ENCODE assay signal across 23 cellular contexts in genomic region chr9:135596211-135596610, GRCh38. TPM values are rescaled to one million over a fixed set of nuclear protein-coding genes. Genes with fewer than 3 reads are reported as not detected.
DNase-seq lines count a peak whose midpoint lies in the region; ATAC-seq, FAIRE-seq and TF ChIP-seq lines count a peak whose summit lies in the region.
"Had no signal": no experiment of that assay in that cellular context is flagged by ENCODE, and none has a peak within 500 bp of the region (broad histone marks: within the 10 kb centered on the region; RNA-seq: fewer than 3 reads in every experiment).

No MANE protein-coding gene starts in this region.

- POLR2A ChIA-PET in Caco-2 (lab: Charles Lee) = no interaction called here
- POLR2A ChIA-PET in K562 (lab: Yijun Ruan, JAX) = no interaction called here

- peak overlapping the region; percentile 63 for H3K27ac Mint-ChIP-seq in Caco-2 (ENCODE audit: unreplicated experiment)
- H3K27ac Mint-ChIP-seq: CD4-positive, alpha-beta memory T cell had no signal

- H3K4me3 Mint-ChIP-seq in Caco-2 (ENCODE audit: unreplicated experiment) = no peak overlapping the region
- H3K4me3 Mint-ChIP-seq: CD14-positive monocyte; CD4-positive, alpha-beta memory T cell had no signal

- TF ChIP-seq CTCF in Caco-2 (IDR thresholded peaks at IDR 0.05; ENCODE audit: insufficient read depth in 1 of 2, low read depth in 1 of 2, low read length in 1 of 2, severe bottlenecking in 1 of 2, unreplicated experiment in 1 of 2) = no peak
- TF ChIP-seq CTCF in K562 (IDR thresholded peaks at IDR 0.05 in 2 of 3, conservative IDR thresholded peaks at IDR 0.05 in 1 of 3; ENCODE audit: insufficient read depth in 2 of 3, low read depth in 1 of 3, low read length in 3 of 3) = no peak
- no peak for TF ChIP-seq CTCF in left ventricle myocardium inferior (IDR thresholded peaks at IDR 0.05; ENCODE audit: borderline replicate concordance)

- H3K9me3 ChIP-seq in Caco-2 (no peaks in the 10 kb centered on the region; the same call in 1 of the 2 replicates), K562 (replicated peaks; ENCODE audit: control insufficient read depth, insufficient read depth, low read depth, low read length) (no peaks in the 10 kb centered on the region), left ventricle myocardium inferior (replicated peaks) (peaks cover 24% of the 10 kb centered on the region)
- H3K9me3 ChIP-seq: BE2C, HAP-1 had no signal

- no peak for ATAC-seq in K562
- no peak for ATAC-seq in HG03442 (IDR thresholded peaks at IDR 0.05; ENCODE audit: unreplicated experiment)
- ATAC-seq: GM12878 had no signal

- H3K9me3 Mint-ChIP-seq in Caco-2 (ENCODE audit: unreplicated experiment) = peaks cover 9% of the 10 kb centered on the region

- H3K27me3 Mint-ChIP-seq in Caco-2 (ENCODE audit: insufficient read depth, unreplicated experiment) = no peaks in the 10 kb centered on the region

- H3K4me2 ChIP-seq in K562 (ENCODE audit: insufficient read depth, low read length) = no peak overlapping the region

- intact Hi-C loops in Caco-2 (cut with micrococcal nuclease; ENCODE audit: unreplicated experiment) (no loop called here), K562 (cut with micrococcal nuclease) (no loop called here), posterior vena cava (cut with DNase I) (no loop called here), left ventricle myocardium inferior (cut with micrococcal nuclease) (no loop called here)

- no peak for TF ChIP-seq POLR2A in K562 (conservative IDR thresholded peaks at IDR 0.05)

- no peak overlapping the region for H2AFZ ChIP-seq in K562 (ENCODE audit: low read depth, low read length)
- H2AFZ ChIP-seq: GM23248 had no signal

- no peaks in the 10 kb centered on the region for H4K20me1 ChIP-seq in K562 (replicated peaks; ENCODE audit: control insufficient read depth, insufficient read depth, low read length)

- FAIRE-seq in K562 (lab: Jason Lieb, UNC) = no peak
- FAIRE-seq: A204.1, GM12878, GM19239 had no signal

- peaks cover 10% of the 10 kb centered on the region for H3K4me1 ChIP-seq in Caco-2
- H3K4me1 ChIP-seq in K562 (replicated peaks in 1 of 2; ENCODE audit: control insufficient read depth in 2 of 2, insufficient read depth in 2 of 2, low read length in 2 of 2) = peaks cover 0 to 4% of the 10 kb centered on the region in 2 experiments; a peak in 1 of 5 replicates
- H3K4me1 ChIP-seq in left ventricle myocardium inferior = no peaks in the 10 kb centered on the region
- H3K4me1 ChIP-seq: BE2C, HAP-1 had no signal

- H3K9ac ChIP-seq in K562 (ENCODE audit: insufficient read depth in 1 of 2, low read depth in 2 of 2, low read length in 2 of 2) = no peak overlapping the region
- H3K9ac ChIP-seq: GM23248 had no signal

- 2% methylated on average over 2 of the region's 2 CpGs for WGBS in K562 (ENCODE audit: insufficient coverage, low coverage, missing lambda C conversion rate)

- TF ChIP-seq EP300 in K562 (IDR thresholded peaks at IDR 0.05; ENCODE audit: low read length) = no peak

- peak; percentile 29 to 55 for DNase-seq in Caco-2
- peak; percentile 47 for DNase-seq in NCI-H226
- DNase-seq in K562 (ENCODE audit: extremely low read depth in 1 of 4, low spot score in 3 of 4) = no peak
- no peak for DNase-seq in posterior vena cava (ENCODE audit: low spot score)
- DNase-seq in left ventricle myocardium inferior = no peak
- DNase-seq: ACHN; BE2C; Calu3; CD4-positive, alpha-beta memory T cell; DMS 273 treated with DMSO at 0.1 percent for 48 hours; DMS53; DND-41; EL; GM23248 had no signal

- H3K4me3 ChIP-seq in Caco-2 (ENCODE audit: low read depth, low read length) (no peak overlapping the region), K562 (no peak overlapping the region), left ventricle myocardium inferior (no peak overlapping the region)
- H3K4me3 ChIP-seq: GM12878, GM23248, HAP-1 had no signal

- BruUV-seq in Caco-2 (replicated peaks; lab: Mats Ljungman, UMichigan) = no TSS peak
- BruUV-seq in K562 (replicated peaks; lab: Mats Ljungman, UMichigan) = no TSS peak

- no peaks in the 10 kb centered on the region for H3K9me1 ChIP-seq in K562 (ENCODE audit: control insufficient read depth, insufficient read depth, low read length)

- CTCF ChIA-PET in Caco-2 (lab: Charles Lee) = no interaction called here
- CTCF ChIA-PET in K562 (lab: Yijun Ruan, JAX; ENCODE audit: low intra/inter-chr PET ratio) = no interaction called here

- H3K79me2 ChIP-seq in K562 (ENCODE audit: control insufficient read depth, insufficient read depth, low read length) = no peaks in the 10 kb centered on the region

- H3K27ac ChIP-seq in K562 (ENCODE audit: extremely low read depth, low read depth, low read length) = no peak overlapping the region
- H3K27ac ChIP-seq in left ventricle myocardium inferior (replicated peaks) = no peak overlapping the region
- H3K27ac ChIP-seq: GM23248 had no signal

- no peak for TF ChIP-seq RAD21 in K562 (CRISPR knock-in tag; conservative IDR thresholded peaks at IDR 0.05 in 1 of 2, IDR thresholded peaks at IDR 0.05 in 1 of 2)

- in situ Hi-C loops in K562 (cut with MboI) = no loop called here

- H3K36me3 ChIP-seq in Caco-2 (ENCODE audit: control insufficient read depth, insufficient read depth, low read length) = no peaks in the 10 kb centered on the region
- H3K36me3 ChIP-seq in K562 (ENCODE audit: control insufficient read depth, insufficient read depth, low read length) = no peaks in the 10 kb centered on the region
- no peaks in the 10 kb centered on the region for H3K36me3 ChIP-seq in left ventricle myocardium inferior
- H3K36me3 ChIP-seq: BE2C, HAP-1 had no signal

- H3K27me3 ChIP-seq in Caco-2 (replicated peaks; ENCODE audit: control insufficient read depth, insufficient read depth, low read length) (no peaks in the 10 kb centered on the region), K562 (ENCODE audit: control insufficient read depth in 2 of 2, insufficient read depth in 2 of 2, low read length in 2 of 2) (peaks cover 4 to 5% of the 10 kb centered on the region in 2 experiments; a peak in 3 of 5 replicates), left ventricle myocardium inferior (ENCODE audit: low read depth) (peaks cover 60% of the 10 kb centered on the region)
- H3K27me3 ChIP-seq: BE2C had no signal

- H3K4me1 Mint-ChIP-seq in Caco-2 (ENCODE audit: low read depth, unreplicated experiment) = peaks cover 10% of the 10 kb centered on the region
- H3K4me1 Mint-ChIP-seq: CD14-positive monocyte; CD4-positive, alpha-beta memory T cell had no signal

- no peaks in the 10 kb centered on the region for H3K36me3 Mint-ChIP-seq in Caco-2 (ENCODE audit: insufficient read depth, unreplicated experiment)
- H3K36me3 Mint-ChIP-seq: CD14-positive monocyte; CD4-positive, alpha-beta memory T cell had no signal

RNA-seq across cellular contexts. Expression of gene PAEP, which starts 34.7 kb away (rescaled TPM):
- total RNA-seq in Caco-2 (2022) (not detected in 2 replicates), K562 (2014; rRNA removed) (0.41 and 0.57 TPM in 2 replicates), K562 (2014; rRNA removed; fragmentation: Illumina TruSeq; extraction: Trizol) (0.44 TPM in 1 of 2 replicates, not detected in the other), K562 (2015; rRNA removed; fragmentation: Illumina TruSeq; extraction: Trizol) (0.53 and 0.58 TPM in 2 replicates), K562 (2021) (0.51 and 0.69 TPM in 2 replicates), posterior vena cava (not detected), left ventricle myocardium inferior (not detected)
- total RNA-seq in K562 (2011; cell fraction: chromatin; rRNA removed; ENCODE audit: low replicate concordance) = 8.0 and 29.5 TPM in 2 replicates
- total RNA-seq in K562 (2011; cell fraction: nucleolus; rRNA removed) = 9.2 and 26.2 TPM in 2 replicates
- 14.7 and 28.6 TPM in 2 replicates for total RNA-seq in K562 (2011; cell fraction: nucleoplasm; rRNA removed)
- polyA plus RNA-seq in K562 (2011; rRNA removed) (2.3 and 4.5 TPM in 2 replicates), K562 (2014; fragmentation: Illumina TruSeq; extraction: Trizol) (0.78 and 1.0 TPM in 2 replicates), K562 (2014; fragmentation: Nextera tagmentation; extraction: Ambion mirVana) (under 1 TPM; 0.22 to 0.30 TPM), K562 (2014; rRNA removed) (0.70 and 0.90 TPM in 2 replicates)
- 2.4 and 9.4 TPM in 2 replicates for polyA plus RNA-seq in K562 (2011; cell fraction: cytosol; rRNA removed)
- polyA plus RNA-seq in K562 (2011; cell fraction: nucleus; rRNA removed) = 8.6 and 39.7 TPM in 2 replicates
- 4.6 and 26.7 TPM in 2 replicates for polyA plus RNA-seq in K562 (2012)
- 0.57 and 1.9 TPM in 2 replicates for polyA minus RNA-seq in K562 (2011; rRNA and poly(A)+ RNA removed)
- 2.1 and 2.2 TPM in 2 replicates for polyA minus RNA-seq in K562 (2011; cell fraction: cytosol; rRNA and poly(A)+ RNA removed)
- polyA minus RNA-seq in K562 (2011; cell fraction: nucleus; rRNA and poly(A)+ RNA removed) = 3.4 TPM in 1 of 2 replicates, not detected in the other
- total RNA-seq: CD4-positive, alpha-beta memory T cell; G401; GM12878; GM23248; HT-29 had no signal
- polyA plus RNA-seq: CD14-positive monocyte; CD4-positive, alpha-beta memory T cell; GM12878; GM23248 had no signal

RNA-seq across cellular contexts. Expression of gene GLT6D1, which starts 43.1 kb away (rescaled TPM):
- total RNA-seq in Caco-2 (2022) (not detected in 2 replicates), K562 (2014; rRNA removed) (not detected in 2 replicates), K562 (2014; rRNA removed; fragmentation: Illumina TruSeq; extraction: Trizol) (not detected in 2 replicates), K562 (2015; rRNA removed; fragmentation: Illumina TruSeq; extraction: Trizol) (not detected in 2 replicates), K562 (2021) (not detected in 2 replicates), posterior vena cava (not detected), left ventricle myocardium inferior (not detected)
- total RNA-seq in K562 (2011; cell fraction: chromatin; rRNA removed; ENCODE audit: low replicate concordance) = not detected in 2 replicates
- total RNA-seq in K562 (2011; cell fraction: nucleolus; rRNA removed) = not detected in 2 replicates
- total RNA-seq in K562 (2011; cell fraction: nucleoplasm; rRNA removed) = not detected in 2 replicates
- polyA plus RNA-seq in K562 (2011; rRNA removed) (not detected in 2 replicates), K562 (2014; fragmentation: Illumina TruSeq; extraction: Trizol) (not detected in 2 replicates), K562 (2014; fragmentation: Nextera tagmentation; extraction: Ambion mirVana) (not detected), K562 (2014; rRNA removed) (not detected in 2 replicates)
- not detected in 2 replicates for polyA plus RNA-seq in K562 (2011; cell fraction: cytosol; rRNA removed)
- not detected in 2 replicates for polyA plus RNA-seq in K562 (2011; cell fraction: nucleus; rRNA removed)
- polyA plus RNA-seq in K562 (2012) = not detected in 2 replicates
- not detected in 2 replicates for polyA minus RNA-seq in K562 (2011; rRNA and poly(A)+ RNA removed)
- polyA minus RNA-seq in K562 (2011; cell fraction: cytosol; rRNA and poly(A)+ RNA removed) = not detected in 2 replicates
- polyA minus RNA-seq in K562 (2011; cell fraction: nucleus; rRNA and poly(A)+ RNA removed) = not detected in 2 replicates
- total RNA-seq: Calu3; CD4-positive, alpha-beta memory T cell; G401; GM12878; GM23248; H4; HT-29 had no signal
- polyA plus RNA-seq: CD14-positive monocyte; CD4-positive, alpha-beta memory T cell; GM12878; GM23248 had no signal

RNA-seq across cellular contexts. Expression of gene OBP2A, which starts 50.3 kb away (rescaled TPM):
- not detected in 2 replicates for total RNA-seq in Caco-2 (2022)
- not detected in 2 replicates for total RNA-seq in K562 (2011; cell fraction: chromatin; rRNA removed; ENCODE audit: low replicate concordance)
- total RNA-seq in K562 (2011; cell fraction: nucleolus; rRNA removed) = not detected in 2 replicates
- total RNA-seq in K562 (2011; cell fraction: nucleoplasm; rRNA removed) = not detected in 2 replicates
- not detected in 2 replicates for total RNA-seq in K562 (2014; rRNA removed)
- total RNA-seq in K562 (2014; rRNA removed; fragmentation: Illumina TruSeq; extraction: Trizol) = not detected in 2 replicates
- not detected in 2 replicates for total RNA-seq in K562 (2015; rRNA removed; fragmentation: Illumina TruSeq; extraction: Trizol)
- not detected in 2 replicates for total RNA-seq in K562 (2021)
- polyA plus RNA-seq in K562 (2011; rRNA removed) = not detected in 2 replicates
- polyA plus RNA-seq in K562 (2011; cell fraction: cytosol; rRNA removed) = not detected in 2 replicates
- not detected in 2 replicates for polyA plus RNA-seq in K562 (2011; cell fraction: nucleus; rRNA removed)
- not detected in 2 replicates for polyA plus RNA-seq in K562 (2012)
- polyA plus RNA-seq in K562 (2014; fragmentation: Illumina TruSeq; extraction: Trizol) = not detected in 2 replicates
- not detected for polyA plus RNA-seq in K562 (2014; fragmentation: Nextera tagmentation; extraction: Ambion mirVana)
- polyA plus RNA-seq in K562 (2014; rRNA removed) = not detected in 2 replicates
- not detected in 2 replicates for polyA minus RNA-seq in K562 (2011; rRNA and poly(A)+ RNA removed)
- not detected in 2 replicates for polyA minus RNA-seq in K562 (2011; cell fraction: cytosol; rRNA and poly(A)+ RNA removed)
- not detected in 2 replicates for polyA minus RNA-seq in K562 (2011; cell fraction: nucleus; rRNA and poly(A)+ RNA removed)
- total RNA-seq in posterior vena cava = not detected
- total RNA-seq in left ventricle myocardium inferior = not detected
- total RNA-seq: Calu3; CD4-positive, alpha-beta memory T cell; G401; GM12878; GM23248; H4; HT-29 had no signal
- polyA plus RNA-seq: CD14-positive monocyte; CD4-positive, alpha-beta memory T cell; GM12878; GM23248 had no signal

Comparison
In these comparisons a context has a peak if more than half of its experiments do, and no peak if none do; other contexts are left out.
1. DNase-seq: peak in Caco-2 (2 of 2) and NCI-H226 (single experiment); none in K562 (0 of 4), posterior vena cava (single experiment) and left ventricle myocardium inferior (single experiment).